ENCODE assay signal across 8 cellular contexts in the genomic region with DNA sequence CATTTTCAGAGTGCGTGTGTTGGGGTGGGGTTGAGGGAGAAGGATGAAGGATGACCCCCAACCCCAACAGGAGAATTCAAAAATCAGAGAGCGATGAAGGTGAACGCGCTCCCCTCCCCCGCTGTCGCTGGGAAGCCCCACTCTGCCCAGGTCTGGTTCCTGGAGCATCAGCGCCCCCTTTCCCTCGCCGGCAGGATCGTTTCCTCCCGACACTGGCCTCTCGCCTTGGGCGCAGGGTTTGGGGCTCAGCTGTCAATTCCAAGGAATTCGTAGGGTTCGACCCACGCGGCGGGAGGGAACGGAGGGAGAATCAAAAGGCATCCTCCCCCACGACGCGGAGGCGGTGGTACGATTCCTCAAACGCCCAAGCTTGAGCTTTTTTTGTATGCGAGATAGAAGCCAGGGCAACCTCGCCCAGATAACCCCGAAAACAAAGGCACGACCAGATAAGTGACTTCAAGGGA. TPM values are rescaled to one million over a fixed set of nuclear protein-coding genes. Genes with fewer than 3 reads are reported as not detected.
DNase-seq lines count a peak whose midpoint lies in the region; ATAC-seq and TF ChIP-seq lines count a peak whose summit lies in the region.

No MANE protein-coding gene starts in this region.

- H3K4me1 Mint-ChIP-seq in activated naive CD4-positive, alpha-beta T cell treated with anti-CD3 and anti-CD28 coated beads for 36 hours (ENCODE audit: low read depth) = peaks cover 49% of the 10 kb centered on the region
- peaks cover 7% of the 10 kb centered on the region for H3K4me1 Mint-ChIP-seq in glutamatergic neuron (ENCODE audit: low read depth, unreplicated experiment)
- H3K4me1 Mint-ChIP-seq in osteocyte (ENCODE audit: unreplicated experiment) = peaks cover 40% of the 10 kb centered on the region

- H3K36me3 Mint-ChIP-seq in activated naive CD4-positive, alpha-beta T cell treated with anti-CD3 and anti-CD28 coated beads for 36 hours (ENCODE audit: low read depth) = no peaks in the 10 kb centered on the region
- H3K36me3 Mint-ChIP-seq in glutamatergic neuron (ENCODE audit: unreplicated experiment) (peaks cover 5% of the 10 kb centered on the region), osteocyte (ENCODE audit: unreplicated experiment) (peaks cover 7% of the 10 kb centered on the region)

- TF ChIP-seq POLR2A in NB4 (IDR thresholded peaks at IDR 0.05; ENCODE audit: extremely low read depth, insufficient read length) = no peak

- no peak overlapping the region for H3K27ac Mint-ChIP-seq in activated naive CD4-positive, alpha-beta T cell treated with anti-CD3 and anti-CD28 coated beads for 36 hours
- H3K27ac Mint-ChIP-seq in glutamatergic neuron (ENCODE audit: unreplicated experiment) (peak overlapping the region; percentile 10), osteocyte (ENCODE audit: unreplicated experiment) (peak overlapping the region; percentile 87)

- ATAC-seq in HG02623 (IDR thresholded peaks at IDR 0.05; ENCODE audit: unreplicated experiment) = no peak

- intact Hi-C loops in activated naive CD4-positive, alpha-beta T cell treated with anti-CD3 and anti-CD28 coated beads for 36 hours (cut with micrococcal nuclease) = loop anchor here (1.0 to 10.0 kb wide), 6 partner anchors 129 to 851 kb away; a partner anchor contains a TSS

- H3K4me3 ChIP-seq in GM12875 (ENCODE audit: low read depth, low read length) (no peak overlapping the region), NB4 (ENCODE audit: low read depth, low read length) (no peak overlapping the region)

- peak overlapping the region; percentile 59 for H3K4me3 Mint-ChIP-seq in activated naive CD4-positive, alpha-beta T cell treated with anti-CD3 and anti-CD28 coated beads for 36 hours
- H3K4me3 Mint-ChIP-seq in glutamatergic neuron (ENCODE audit: unreplicated experiment) (peak overlapping the region; percentile 93), osteocyte (ENCODE audit: unreplicated experiment) (peak overlapping the region; percentile 84)

- in situ Hi-C loops in ACHN (cut with HindIII; ENCODE audit: low pct_ligation_motif_present, low pct_unique_long_range_greater_than_20kb, low sequenced_read_pairs) = no loop called here

- CTCF ChIA-PET in activated naive CD4-positive, alpha-beta T cell treated with anti-CD3 and anti-CD28 coated beads for 36 hours (lab: Charles Lee) = interaction anchor here (0.6 to 2.2 kb wide), 8 partner anchors 10 to 1056 kb away, joined by 3 to 4 read pairs (median 3); no protein-coding TSS in a partner anchor

- no peaks in the 10 kb centered on the region for H3K9me3 Mint-ChIP-seq in activated naive CD4-positive, alpha-beta T cell treated with anti-CD3 and anti-CD28 coated beads for 36 hours
- H3K9me3 Mint-ChIP-seq in glutamatergic neuron (ENCODE audit: unreplicated experiment) (peaks cover 11% of the 10 kb centered on the region), osteocyte (ENCODE audit: unreplicated experiment) (no peaks in the 10 kb centered on the region)

- peak; percentile 64 for TF ChIP-seq CTCF in GM12875 (IDR thresholded peaks at IDR 0.05; ENCODE audit: borderline replicate concordance, insufficient read depth, low read depth, low read length)
- TF ChIP-seq CTCF in NB4 (IDR thresholded peaks at IDR 0.05; ENCODE audit: low read depth, low read length) = peak; percentile 42
- peak; percentile 75 for TF ChIP-seq CTCF in glutamatergic neuron (IDR thresholded peaks at IDR 0.05; ENCODE audit: partially characterized antibody, unreplicated experiment)
- TF ChIP-seq CTCF in osteocyte (IDR thresholded peaks at IDR 0.05) = peak; percentile 96

- H3K27me3 Mint-ChIP-seq in activated naive CD4-positive, alpha-beta T cell treated with anti-CD3 and anti-CD28 coated beads for 36 hours (ENCODE audit: low read depth) = peaks cover 89% of the 10 kb centered on the region
- peaks cover 26% of the 10 kb centered on the region for H3K27me3 Mint-ChIP-seq in glutamatergic neuron (ENCODE audit: unreplicated experiment)
- H3K27me3 Mint-ChIP-seq in osteocyte (ENCODE audit: unreplicated experiment) = no peaks in the 10 kb centered on the region

- DNase-seq in ACHN = peak; percentile 59
- peak; percentile 40 for DNase-seq in NB4 (ENCODE audit: low read depth)
- DNase-seq in activated naive CD4-positive, alpha-beta T cell treated with anti-CD3 and anti-CD28 coated beads for 36 hours = peak; percentile 79
- peak; percentile 91 for DNase-seq in glutamatergic neuron
- peak; percentile 94 for DNase-seq in osteocyte (ENCODE audit: extremely low spot score, unreplicated experiment)
- no peak for DNase-seq in activated CD4-positive, CD25-positive, alpha-beta regulatory T cell treated with anti-CD3 and anti-CD28 coated beads, Interleukin-2, amount 50 U/mL, for 72 hours

RNA-seq across cellular contexts. Expression of a gene that starts 1.0 kb away (rescaled TPM):
- total RNA-seq in activated naive CD4-positive, alpha-beta T cell treated with anti-CD3 and anti-CD28 coated beads for 36 hours = not detected
- total RNA-seq in glutamatergic neuron (ENCODE audit: unreplicated experiment) (14.1 TPM), osteocyte (214 and 232 TPM in 2 replicates)

Comparison
In these comparisons a context has a peak if more than half of its experiments do, and no peak if none do; other contexts are left out.
1. CTCF ChIP-seq: peak in every context shown above with its lines; median percentile 96 in osteocyte; 75 in glutamatergic neuron; 64 in GM12875; 42 in NB4.
2. RNA of a gene that starts 1.0 kb away (total RNA-seq): 214 to 232 TPM in osteocyte; 14.1 TPM in glutamatergic neuron (single experiment) and not detected in activated naive CD4-positive, alpha-beta T cell treated with anti-CD3 and anti-CD28 coated beads for 36 hours; every median in the first group is over 10 times any median in the second.
3. Peak in every context shown above with its lines, with median percentiles within 50 percentile points of each other: H3K4me3 Mint-ChIP-seq.